22 cellular contexts compared by ENCODE assay signal in genomic region chr6:139112561-139112960, GRCh38. TPM values are rescaled to one million over a fixed set of nuclear protein-coding genes. Genes with fewer than 3 reads are reported as not detected.
DNase-seq lines count a peak whose midpoint lies in the region; ATAC-seq and TF ChIP-seq lines count a peak whose summit lies in the region.
"Had no signal": no experiment of that assay in that cellular context is flagged by ENCODE, and none has a peak within 500 bp of the region (broad histone marks: within the 10 kb centered on the region; RNA-seq: fewer than 3 reads in every experiment).

No MANE protein-coding gene starts in this region.

- intact Hi-C loops in activated CD4-positive, alpha-beta T cell treated with anti-CD3 and anti-CD28 coated beads for 36 hours (cut with DNase I, micrococcal nuclease) = loop anchor here (5.0 kb wide), 3 partner anchors 80 to 295 kb away; partner anchors contain the start of gene ABRACL (in 1 of the 2)
- intact Hi-C loops in activated T-helper 2 cell treated with anti-CD3 and anti-CD28 coated beads, Interferon-gamma antibody, Interleukin-2, Interleukin-4, amounts not matched to agents 10 μg/mL and 5 μg/mL and 100 μg/mL, durations not matched to agents 14 hours and 24 hours and 36 hours (cut with micrococcal nuclease) = loop anchor here (2.0 to 5.0 kb wide), 3 partner anchors 84 to 295 kb away; partner anchors contain the start of genes ABRACL and REPS1
- intact Hi-C loops in OCI-LY7 (cut with micrococcal nuclease; ENCODE audit: unreplicated experiment) = loop anchor here (5.0 kb wide), 1 partner anchor 125 kb away; the partner anchor contains the start of gene REPS1

- H3K4me2 ChIP-seq in DND-41 (ENCODE audit: insufficient read depth, low read length) (peak overlapping the region; percentile 58), OCI-LY7 (ENCODE audit: low read length) (no peak overlapping the region)
- H3K4me2 ChIP-seq: A549 had no signal

- peaks cover 73% of the 10 kb centered on the region for H3K4me1 Mint-ChIP-seq in activated CD4-positive, alpha-beta T cell treated with anti-CD3 and anti-CD28 coated beads for 36 hours
- peaks cover 48% of the 10 kb centered on the region for H3K4me1 Mint-ChIP-seq in activated T-helper 2 cell treated with anti-CD3 and anti-CD28 coated beads, Interferon-gamma antibody, Interleukin-2, Interleukin-4, amounts not matched to agents 10 μg/mL and 5 μg/mL and 100 μg/mL, durations not matched to agents 14 hours and 24 hours and 36 hours (ENCODE audit: low read depth)
- peaks cover 66% of the 10 kb centered on the region for H3K4me1 Mint-ChIP-seq in mesothelial cell of epicardium
- H3K4me1 Mint-ChIP-seq: naive B cell had no signal

- peaks cover 2% of the 10 kb centered on the region for H3K9me3 Mint-ChIP-seq in activated CD4-positive, alpha-beta T cell treated with anti-CD3 and anti-CD28 coated beads for 36 hours (ENCODE audit: low read depth)
- H3K9me3 Mint-ChIP-seq in activated T-helper 2 cell treated with anti-CD3 and anti-CD28 coated beads, Interferon-gamma antibody, Interleukin-2, Interleukin-4, amounts not matched to agents 10 μg/mL and 5 μg/mL and 100 μg/mL, durations not matched to agents 14 hours and 24 hours and 36 hours = no peaks in the 10 kb centered on the region
- H3K9me3 Mint-ChIP-seq in mesothelial cell of epicardium = peaks cover under 1% of the 10 kb centered on the region
- H3K9me3 Mint-ChIP-seq: memory B cell had no signal

- peaks cover 50% of the 10 kb centered on the region for H3K4me1 ChIP-seq in DND-41 (ENCODE audit: insufficient read depth, low read length)
- peaks cover 50% of the 10 kb centered on the region for H3K4me1 ChIP-seq in OCI-LY7 (ENCODE audit: insufficient read depth, low read length, poor library complexity, severe bottlenecking)
- H3K4me1 ChIP-seq: A549, colonic mucosa, sigmoid colon, vagina had no signal

- H3K27ac Mint-ChIP-seq in activated CD4-positive, alpha-beta T cell treated with anti-CD3 and anti-CD28 coated beads for 36 hours = peak overlapping the region; percentile 75
- H3K27ac Mint-ChIP-seq in activated T-helper 2 cell treated with anti-CD3 and anti-CD28 coated beads, Interferon-gamma antibody, Interleukin-2, Interleukin-4, amounts not matched to agents 10 μg/mL and 5 μg/mL and 100 μg/mL, durations not matched to agents 14 hours and 24 hours and 36 hours = peak overlapping the region; percentile 82
- H3K27ac Mint-ChIP-seq in mesothelial cell of epicardium = peak overlapping the region; percentile 96
- H3K27ac Mint-ChIP-seq: memory B cell, naive B cell had no signal

- H3K9me2 ChIP-seq in OCI-LY7 (ENCODE audit: insufficient read depth, low read length) = no peaks in the 10 kb centered on the region

- H4K20me1 ChIP-seq in DND-41 (ENCODE audit: insufficient read depth, low read length) (no peaks in the 10 kb centered on the region), OCI-LY7 (ENCODE audit: insufficient read depth, low read length) (no peaks in the 10 kb centered on the region)

- peak overlapping the region; percentile 33 for H3K9ac ChIP-seq in DND-41 (ENCODE audit: low read depth, low read length)
- H3K9ac ChIP-seq: parathyroid adenoma had no signal

- no TSS peak for BruUV-seq in OCI-LY7 (replicated peaks; lab: Mats Ljungman, UMichigan)

- no peaks in the 10 kb centered on the region for H3K79me2 ChIP-seq in DND-41 (ENCODE audit: insufficient read depth, low read length)
- no peaks in the 10 kb centered on the region for H3K79me2 ChIP-seq in OCI-LY7 (ENCODE audit: insufficient read depth, low read depth, low read length)
- H3K79me2 ChIP-seq: parathyroid adenoma had no signal

- no peaks in the 10 kb centered on the region for H3K36me3 ChIP-seq in DND-41 (ENCODE audit: insufficient read depth, low read length)
- no peaks in the 10 kb centered on the region for H3K36me3 ChIP-seq in OCI-LY7 (ENCODE audit: insufficient read depth, low read length)
- H3K36me3 ChIP-seq: colonic mucosa, sigmoid colon, vagina had no signal

- H2AFZ ChIP-seq in DND-41 (ENCODE audit: low read depth, low read length) = no peak overlapping the region
- no peak overlapping the region for H2AFZ ChIP-seq in OCI-LY7 (ENCODE audit: low read length)
- H2AFZ ChIP-seq: parathyroid adenoma had no signal

- no peak overlapping the region for H3K4me3 Mint-ChIP-seq in activated CD4-positive, alpha-beta T cell treated with anti-CD3 and anti-CD28 coated beads for 36 hours
- peak overlapping the region; percentile 38 for H3K4me3 Mint-ChIP-seq in activated T-helper 2 cell treated with anti-CD3 and anti-CD28 coated beads, Interferon-gamma antibody, Interleukin-2, Interleukin-4, amounts not matched to agents 10 μg/mL and 5 μg/mL and 100 μg/mL, durations not matched to agents 14 hours and 24 hours and 36 hours (ENCODE audit: low read depth)
- H3K4me3 Mint-ChIP-seq in mesothelial cell of epicardium = no peak overlapping the region
- H3K4me3 Mint-ChIP-seq: memory B cell, naive B cell had no signal

- ATAC-seq in activated CD4-positive, alpha-beta T cell treated with anti-CD3 and anti-CD28 coated beads for 36 hours = no peak
- ATAC-seq in DND-41 (ENCODE audit: insufficient read depth, low read depth) = no peak
- ATAC-seq: A549 had no signal

- no peaks in the 10 kb centered on the region for H3K27me3 Mint-ChIP-seq in activated CD4-positive, alpha-beta T cell treated with anti-CD3 and anti-CD28 coated beads for 36 hours
- no peaks in the 10 kb centered on the region for H3K27me3 Mint-ChIP-seq in activated T-helper 2 cell treated with anti-CD3 and anti-CD28 coated beads, Interferon-gamma antibody, Interleukin-2, Interleukin-4, amounts not matched to agents 10 μg/mL and 5 μg/mL and 100 μg/mL, durations not matched to agents 14 hours and 24 hours and 36 hours (ENCODE audit: low read depth)
- H3K27me3 Mint-ChIP-seq in mesothelial cell of epicardium (ENCODE audit: low read depth) = no peaks in the 10 kb centered on the region

- H3K4me3 ChIP-seq in DND-41 (ENCODE audit: low read depth in 1 of 2, low read length in 2 of 2) = peak overlapping the region in 1 of 2 experiments; percentile 36; a peak in 2 of 4 replicates
- no peak overlapping the region for H3K4me3 ChIP-seq in OCI-LY7 (ENCODE audit: low read depth, low read length, poor library complexity, severe bottlenecking)
- H3K4me3 ChIP-seq: A549, colonic mucosa, sigmoid colon, vagina had no signal

- H3K27ac ChIP-seq in DND-41 (ENCODE audit: low read length) (peak overlapping the region; percentile 65), OCI-LY7 (ENCODE audit: low read depth, low read length, poor library complexity, severe bottlenecking) (no peak overlapping the region)
- H3K27ac ChIP-seq: A549, colonic mucosa, parathyroid adenoma, sigmoid colon, vagina had no signal

- POLR2A ChIA-PET in activated CD4-positive, alpha-beta T cell treated with anti-CD3 and anti-CD28 coated beads for 36 hours (lab: Charles Lee) = interaction anchor here (0.6 kb wide), 1 partner anchor 12 kb away, joined by 4 read pairs; no protein-coding TSS in a partner anchor
- POLR2A ChIA-PET in OCI-LY7 (lab: Charles Lee) = interaction anchor here (0.7 kb wide), 2 partner anchors 53 to 825 kb away, joined by 3 read pairs; no protein-coding TSS in a partner anchor

- no peak for DNase-seq in activated CD4-positive, alpha-beta T cell treated with anti-CD3 and anti-CD28 coated beads for 36 hours
- no peak for DNase-seq in activated CD4-positive, alpha-beta T cell treated with anti-CD3 and anti-CD28 coated beads, Interleukin-2, amount 50 U/mL, for 1 hour
- DNase-seq in DND-41 = no peak
- no peak for DNase-seq in activated T-helper 2 cell treated with anti-CD3 and anti-CD28 coated beads, Interferon-gamma antibody, Interleukin-2, Interleukin-4, amounts not matched to agents 10 μg/mL and 5 μg/mL and 100 μg/mL, durations not matched to agents 14 hours and 24 hours and 36 hours (ENCODE audit: low spot score)
- DNase-seq in mesothelial cell of epicardium (ENCODE audit: low spot score in 2 of 2, unreplicated experiment in 2 of 2) = no peak
- DNase-seq in nucleus accumbens (lab: John Stamatoyannopoulos, UW) = no peak
- DNase-seq in OCI-LY7 (ENCODE audit: low spot score) = no peak
- no peak for DNase-seq in stimulated activated CD4-positive, alpha-beta T cell treated with anti-CD3 and anti-CD28 coated beads, Interleukin-12 subunit alpha, Interleukin-12 subunit beta, amount 100 ng/mL, for 4 hours
- DNase-seq: activated CD4-positive, alpha-beta T cell treated with anti-CD3 and anti-CD28 coated beads, Interleukin-2, amount 50 U/mL, for 48 hours; activated gamma-delta T cell; colonic mucosa; DMS 273 treated with DMSO at 0.1 percent for 48 hours; MV-4-11; naive B cell; NCI-H187; NCI-H345; sigmoid colon; stimulated activated CD4-positive, alpha-beta T cell treated with anti-CD3 and anti-CD28 coated beads, Interleukin-2, amount 100 ng/mL, for 24 hours had no signal

- TF ChIP-seq CTCF in DND-41 (IDR thresholded peaks at IDR 0.05; ENCODE audit: borderline replicate concordance, extremely low read depth, low read length, poor library complexity, severe bottlenecking) (no peak), mesothelial cell of epicardium (IDR thresholded peaks at IDR 0.05; ENCODE audit: unreplicated experiment) (no peak), OCI-LY7 (conservative IDR thresholded peaks at IDR 0.05; ENCODE audit: low read length) (no peak)

- CTCF ChIA-PET in activated CD4-positive, alpha-beta T cell treated with anti-CD3 and anti-CD28 coated beads for 36 hours (lab: Charles Lee) = interaction anchor here (0.8 to 2.0 kb wide), 6 partner anchors 12 to 223 kb away, joined by 3 to 8 read pairs (median 4); no protein-coding TSS in a partner anchor
- CTCF ChIA-PET in OCI-LY7 (lab: Charles Lee; ENCODE audit: unreplicated experiment) = interaction anchor here (0.6 kb wide), 1 partner anchor 65 kb away, joined by 3 read pairs; no protein-coding TSS in a partner anchor

- H3K9me3 ChIP-seq in DND-41 (ENCODE audit: insufficient read depth, low read length, severe bottlenecking) = no peaks in the 10 kb centered on the region
- peaks cover 3% of the 10 kb centered on the region; the same call in 1 of the 2 replicates for H3K9me3 ChIP-seq in OCI-LY7 (ENCODE audit: low read length)
- H3K9me3 ChIP-seq: A549, colonic mucosa, sigmoid colon, vagina had no signal

- no peaks in the 10 kb centered on the region for H3K27me3 ChIP-seq in DND-41 (ENCODE audit: insufficient read depth, low read length, poor library complexity)
- H3K27me3 ChIP-seq: colonic mucosa, sigmoid colon, vagina had no signal

- no peaks in the 10 kb centered on the region for H3K36me3 Mint-ChIP-seq in activated CD4-positive, alpha-beta T cell treated with anti-CD3 and anti-CD28 coated beads for 36 hours (ENCODE audit: low read depth)
- peaks cover under 1% of the 10 kb centered on the region for H3K36me3 Mint-ChIP-seq in activated T-helper 2 cell treated with anti-CD3 and anti-CD28 coated beads, Interferon-gamma antibody, Interleukin-2, Interleukin-4, amounts not matched to agents 10 μg/mL and 5 μg/mL and 100 μg/mL, durations not matched to agents 14 hours and 24 hours and 36 hours (ENCODE audit: low read depth)
- no peaks in the 10 kb centered on the region for H3K36me3 Mint-ChIP-seq in mesothelial cell of epicardium
- H3K36me3 Mint-ChIP-seq: memory B cell, naive B cell had no signal

RNA-seq across cellular contexts. Expression of gene HECA, which starts 22.3 kb away (rescaled TPM):
- 10 to 100 TPM; 51.6 to 63.4 TPM for total RNA-seq in activated CD4-positive, alpha-beta T cell treated with anti-CD3 and anti-CD28 coated beads for 36 hours
- total RNA-seq in activated T-helper 2 cell treated with anti-CD3 and anti-CD28 coated beads, Interferon-gamma antibody, Interleukin-2, Interleukin-4, amounts not matched to agents 10 μg/mL and 5 μg/mL and 100 μg/mL, durations not matched to agents 14 hours and 24 hours and 36 hours = 33.6 and 36.9 TPM in 2 replicates
- total RNA-seq in mesothelial cell of epicardium (25.9 to 28.5 TPM (median 27.5 TPM) in 3 replicates), OCI-LY7 (2022) (23.3 and 27.3 TPM in 2 replicates)
- 15.7 and 21.9 TPM in 2 replicates for total RNA-seq in OCI-LY7 (2014; rRNA removed; shearing (Covaris generic))
